ENCODE assay signal across 19 cellular contexts in the genomic region with DNA sequence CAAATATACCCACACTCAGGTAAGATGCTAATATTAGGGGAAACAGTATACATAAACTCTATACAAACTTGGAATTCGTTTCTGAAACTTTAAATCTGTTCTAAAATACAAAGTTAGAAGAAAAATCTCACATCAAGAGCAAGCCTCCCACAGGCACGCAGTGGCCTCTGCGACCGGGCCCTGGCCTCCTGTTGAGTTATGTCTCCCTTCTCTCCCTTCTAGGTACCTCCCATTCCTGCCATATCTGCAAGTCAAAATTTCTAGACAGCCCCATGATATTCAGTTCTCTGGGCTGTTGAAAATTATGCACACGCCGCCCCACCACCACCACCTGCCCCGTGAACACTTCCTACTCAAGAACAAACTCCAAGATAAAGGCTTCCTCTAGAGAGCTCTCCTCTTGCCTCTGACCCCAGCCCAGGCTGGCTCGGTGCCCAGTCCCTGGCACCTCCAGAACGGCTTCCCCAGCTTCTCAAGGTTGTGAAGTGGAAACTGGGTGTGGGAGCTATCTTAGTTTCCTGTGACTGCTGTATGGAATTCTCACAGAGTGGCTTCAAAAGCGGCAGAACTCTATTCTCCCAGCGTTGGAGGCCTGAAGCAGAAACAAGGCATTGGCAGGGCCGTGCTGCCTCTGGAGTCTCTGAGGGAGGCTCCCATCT. TPM values are rescaled to one million over a fixed set of nuclear protein-coding genes. Genes with fewer than 3 reads are reported as not detected.
DNase-seq lines count a peak whose midpoint lies in the region; ATAC-seq, FAIRE-seq and TF ChIP-seq lines count a peak whose summit lies in the region.
"Had no signal": no experiment of that assay in that cellular context is flagged by ENCODE, and none has a peak within 500 bp of the region (broad histone marks: within the 10 kb centered on the region; RNA-seq: fewer than 3 reads in every experiment).

No MANE protein-coding gene starts in this region.

- peaks cover 0 to 3% (median 0%) of the 10 kb centered on the region in 5 donors for H3K27me3 Mint-ChIP-seq in naive thymus-derived CD4-positive, alpha-beta T cell
- H3K27me3 Mint-ChIP-seq: CD4-positive, alpha-beta memory T cell had no signal

- no peaks in the 10 kb centered on the region for H3K9me3 ChIP-seq in small intestine (ENCODE audit: control insufficient read depth, low read depth)
- no peaks in the 10 kb centered on the region for H3K9me3 ChIP-seq in naive thymus-derived CD4-positive, alpha-beta T cell (ENCODE audit: control insufficient read depth in 2 of 3, low read length in 3 of 3)
- H3K9me3 ChIP-seq: breast epithelium, thoracic aorta had no signal

- CTCF ChIA-PET in naive thymus-derived CD4-positive, alpha-beta T cell (lab: Charles Lee) = interaction anchor here (0.6 kb wide), 1 partner anchor 87 kb away, joined by 4 read pairs; no protein-coding TSS in a partner anchor
- CTCF ChIA-PET in HEK293T (lab: Yijun Ruan, JAX) = no interaction called here

- no peaks in the 10 kb centered on the region for H3K9me3 Mint-ChIP-seq in naive thymus-derived CD4-positive, alpha-beta T cell
- H3K9me3 Mint-ChIP-seq: activated naive CD4-positive, alpha-beta T cell treated with anti-CD3 and anti-CD28 coated beads for 36 hours; CD4-positive, alpha-beta memory T cell; effector memory CD8-positive, alpha-beta T cell; HFFc6 had no signal

- H3K36me3 ChIP-seq in small intestine (ENCODE audit: control insufficient read depth in 2 of 2, insufficient read depth in 2 of 2, low read length in 2 of 2) = no peaks in the 10 kb centered on the region
- H3K36me3 ChIP-seq in naive thymus-derived CD4-positive, alpha-beta T cell (ENCODE audit: control insufficient read depth in 2 of 3, insufficient read depth in 3 of 3, low read length in 3 of 3) = no peaks in the 10 kb centered on the region
- H3K36me3 ChIP-seq: breast epithelium, thoracic aorta had no signal

- 47 to 57% (median 55%) methylated on average over 12 of the region's 12 CpGs for WGBS in small intestine, 3 donors

- H3K4me1 Mint-ChIP-seq in naive thymus-derived CD4-positive, alpha-beta T cell = peaks cover 24 to 39% (median 27%) of the 10 kb centered on the region in 7 donors

- H3K4me3 ChIP-seq in coronary artery (no peak overlapping the region), small intestine (ENCODE audit: low read depth in 1 of 2, low read length in 2 of 2) (no peak overlapping the region)
- no peak overlapping the region for H3K4me3 ChIP-seq in naive thymus-derived CD4-positive, alpha-beta T cell (ENCODE audit: low read length)
- H3K4me3 ChIP-seq: breast epithelium, thoracic aorta had no signal

- no peaks in the 10 kb centered on the region for H3K4me1 ChIP-seq in small intestine (ENCODE audit: control insufficient read depth in 2 of 2, insufficient read depth in 1 of 2, low read depth in 1 of 2, low read length in 1 of 2)
- peaks cover 9 to 15% of the 10 kb centered on the region in 2 donors for H3K4me1 ChIP-seq in naive thymus-derived CD4-positive, alpha-beta T cell (ENCODE audit: control insufficient read depth in 2 of 2, insufficient read depth in 2 of 2, low read length in 2 of 2)
- H3K4me1 ChIP-seq: breast epithelium had no signal

- H3K27ac Mint-ChIP-seq in naive thymus-derived CD4-positive, alpha-beta T cell = peak overlapping the region in 4 of 9 donors; percentile 19 to 71 (median 56)
- H3K27ac Mint-ChIP-seq: activated naive CD4-positive, alpha-beta T cell treated with anti-CD3 and anti-CD28 coated beads for 36 hours; HFFc6 had no signal

- ATAC-seq in naive thymus-derived CD4-positive, alpha-beta T cell = no peak
- ATAC-seq in GM21717 (IDR thresholded peaks at IDR 0.05; ENCODE audit: unreplicated experiment) = no peak
- ATAC-seq: effector memory CD8-positive, alpha-beta T cell had no signal

- peak; percentile 34 for DNase-seq in DMS 273 (lab: John Stamatoyannopoulos, UW; ENCODE audit: unreplicated experiment)
- DNase-seq in DMS 273 treated with DMSO at 0.1 percent for 48 hours (lab: John Stamatoyannopoulos, UW) = no peak
- peak; percentile 44 to 68 for DNase-seq in NCI-H187 (lab: John Stamatoyannopoulos, UW)
- DNase-seq in coronary artery (ENCODE audit: low spot score) = peak; percentile 45
- peak; percentile 25 for DNase-seq in small intestine
- DNase-seq in naive thymus-derived CD4-positive, alpha-beta T cell = no peak
- DNase-seq in HEK293T (ENCODE audit: extremely low spot score) = no peak
- DNase-seq: activated naive CD4-positive, alpha-beta T cell treated with anti-CD3 and anti-CD28 coated beads for 36 hours; CD4-positive, alpha-beta memory T cell; effector memory CD8-positive, alpha-beta T cell; HFFc6; NCI-H1930; NCI-H82; SIG-M5 had no signal

- no peaks in the 10 kb centered on the region for H3K27me3 ChIP-seq in small intestine (ENCODE audit: control insufficient read depth in 2 of 2, insufficient read depth in 2 of 2, low read length in 2 of 2)
- no peaks in the 10 kb centered on the region for H3K27me3 ChIP-seq in naive thymus-derived CD4-positive, alpha-beta T cell (ENCODE audit: control insufficient read depth in 2 of 2, insufficient read depth in 2 of 2, low read length in 2 of 2)
- H3K27me3 ChIP-seq: breast epithelium had no signal

- peaks cover 0 to 8% (median 2%) of the 10 kb centered on the region in 5 donors for H3K36me3 Mint-ChIP-seq in naive thymus-derived CD4-positive, alpha-beta T cell
- H3K36me3 Mint-ChIP-seq: CD4-positive, alpha-beta memory T cell had no signal

- intact Hi-C loops in naive thymus-derived CD4-positive, alpha-beta T cell (cut with micrococcal nuclease) = no loop called here

- POLR2A ChIA-PET in naive thymus-derived CD4-positive, alpha-beta T cell (lab: Charles Lee) = no interaction called here
- POLR2A ChIA-PET in HEK293T (lab: Yijun Ruan, JAX) = no interaction called here

- H3K27ac ChIP-seq in coronary artery = no peak overlapping the region
- H3K27ac ChIP-seq in small intestine (ENCODE audit: low read depth in 1 of 2, low read length in 1 of 2) = no peak overlapping the region
- no peak overlapping the region for H3K27ac ChIP-seq in naive thymus-derived CD4-positive, alpha-beta T cell (ENCODE audit: low read depth, low read length)
- H3K27ac ChIP-seq: 22Rv1, breast epithelium, thoracic aorta had no signal

- FAIRE-seq in small intestine (lab: Jason Lieb, UNC) = no peak
- FAIRE-seq: GM12892 had no signal

- peak overlapping the region in 1 of 10 donors; percentile 35 for H3K4me3 Mint-ChIP-seq in naive thymus-derived CD4-positive, alpha-beta T cell
- H3K4me3 Mint-ChIP-seq: activated naive CD4-positive, alpha-beta T cell treated with anti-CD3 and anti-CD28 coated beads for 36 hours; CD4-positive, alpha-beta memory T cell; effector memory CD8-positive, alpha-beta T cell; HFFc6 had no signal

- no peak for TF ChIP-seq CTCF in coronary artery (IDR thresholded peaks at IDR 0.05)

TF ChIP-seq in HEK293T, 16 proteins besides CTCF, POLR2A, EP300 and RAD21:
- TF ChIP-seq, protein P1, sequence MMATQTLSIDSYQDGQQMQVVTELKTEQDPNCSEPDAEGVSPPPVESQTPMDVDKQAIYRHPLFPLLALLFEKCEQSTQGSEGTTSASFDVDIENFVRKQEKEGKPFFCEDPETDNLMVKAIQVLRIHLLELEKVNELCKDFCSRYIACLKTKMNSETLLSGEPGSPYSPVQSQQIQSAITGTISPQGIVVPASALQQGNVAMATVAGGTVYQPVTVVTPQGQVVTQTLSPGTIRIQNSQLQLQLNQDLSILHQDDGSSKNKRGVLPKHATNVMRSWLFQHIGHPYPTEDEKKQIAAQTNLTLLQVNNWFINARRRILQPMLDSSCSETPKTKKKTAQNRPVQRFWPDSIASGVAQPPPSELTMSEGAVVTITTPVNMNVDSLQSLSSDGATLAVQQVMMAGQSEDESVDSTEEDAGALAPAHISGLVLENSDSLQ (IDR thresholded peaks at IDR 0.05) = no peak
- TF ChIP-seq ELF4 (IDR thresholded peaks at IDR 0.05) (no peak), L3MBTL2 (conservative IDR thresholded peaks at IDR 0.05) (no peak), ZNF384 (IDR thresholded peaks at IDR 0.05) (no peak), HDGF (IDR thresholded peaks at IDR 0.05; ENCODE audit: borderline replicate concordance) (no peak), BHLHE40 (IDR thresholded peaks at IDR 0.05; ENCODE audit: borderline replicate concordance) (no peak), ARNT (IDR thresholded peaks at IDR 0.05) (no peak), CTBP1 (IDR thresholded peaks at IDR 0.05; ENCODE audit: borderline replicate concordance) (no peak), FOXA1 (IDR thresholded peaks at IDR 0.05) (no peak), FOXK2 (IDR thresholded peaks at IDR 0.05) (no peak), FOXM1 (IDR thresholded peaks at IDR 0.05; ENCODE audit: borderline replicate concordance) (no peak), SUZ12 (IDR thresholded peaks at IDR 0.05) (no peak), LEF1 (IDR thresholded peaks at IDR 0.05; ENCODE audit: borderline replicate concordance) (no peak), NFRKB (IDR thresholded peaks at IDR 0.05) (no peak)

RNA-seq across cellular contexts. Expression of a gene that starts 37.7 kb away (rescaled TPM):
- polyA plus RNA-seq in small intestine = 1 to 10 TPM in 1 of 3 donors, under 1 TPM in 1, not detected in 1; 0.27 to 4.5 TPM
- 10 to 100 TPM in 2 of 5 experiments, 1 to 10 TPM in 3; 4.3 to 45.8 (median 9.9) TPM for total RNA-seq in naive thymus-derived CD4-positive, alpha-beta T cell
- under 1 TPM; 0.64 to 0.92 TPM for polyA plus RNA-seq in naive thymus-derived CD4-positive, alpha-beta T cell

Comparison
In these comparisons a context has a peak if more than half of its experiments do, and no peak if none do; other contexts are left out.
1. DNase-seq: peak in DMS 273 (single experiment), NCI-H187 (2 of 2), coronary artery (single experiment) and small intestine (single experiment); none in DMS 273 treated with DMSO at 0.1 percent for 48 hours (single experiment), naive thymus-derived CD4-positive, alpha-beta T cell (0 of 9) and HEK293T (single experiment).